ENCODE assay signal across 13 cellular contexts in the genomic region with DNA sequence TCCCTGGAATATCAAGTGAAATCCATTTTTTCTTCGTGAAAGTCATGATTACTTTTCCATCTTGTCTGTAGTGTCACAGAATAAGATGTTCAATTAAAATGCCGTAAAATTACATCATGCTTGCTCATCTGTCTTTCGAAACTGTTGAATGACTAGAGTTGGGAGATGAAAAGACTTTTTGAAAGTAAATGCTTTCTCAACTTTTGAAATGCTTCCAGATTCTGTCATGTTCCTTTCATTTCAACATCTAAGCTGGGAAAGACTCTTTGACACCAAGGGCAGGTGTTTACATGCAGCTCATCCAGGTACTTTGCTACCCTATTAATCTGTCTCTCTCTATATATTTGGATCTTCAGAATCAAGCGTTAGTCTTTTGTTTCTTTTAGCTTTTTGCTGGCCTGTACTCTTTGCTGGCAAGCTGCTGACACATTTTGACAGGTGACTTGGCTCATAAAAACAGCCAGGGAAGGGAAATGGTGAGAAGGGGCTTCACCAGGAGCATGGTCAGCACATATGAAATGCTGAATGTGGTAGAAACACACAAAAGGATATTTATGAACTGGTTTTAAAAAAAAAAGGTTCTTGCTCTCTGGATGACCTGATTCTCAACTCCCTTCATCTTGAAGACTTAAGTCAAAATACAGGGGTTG.
DNase-seq lines count a peak whose midpoint lies in the region; ATAC-seq lines count a peak whose summit lies in the region.
"Had no signal": no experiment of that assay in that cellular context is flagged by ENCODE, and none has a peak within 500 bp of the region (broad histone marks: within the 10 kb centered on the region; RNA-seq: fewer than 3 reads in every experiment).

No MANE protein-coding gene starts in this region.

- peaks cover 6% of the 10 kb centered on the region for H3K27me3 Mint-ChIP-seq in stimulated activated naive CD8-positive, alpha-beta T cell treated with anti-CD3 and anti-CD28 coated beads, Interleukin-15, amount 100 ng/mL, for 72 hours

- peak; percentile 69 for ATAC-seq in stimulated activated naive CD8-positive, alpha-beta T cell treated with anti-CD3 and anti-CD28 coated beads, Interleukin-15, amount 100 ng/mL, for 72 hours
- ATAC-seq in stimulated activated naive CD8-positive, alpha-beta T cell treated with anti-CD3 and anti-CD28 coated beads, Interleukin-15, Interleukin-2, amounts not matched to agents 100 U/mL and 50 U/mL, for 24 hours = no peak
- ATAC-seq: naive thymus-derived CD4-positive, alpha-beta T cell had no signal

- no peak for DNase-seq in stimulated activated naive CD8-positive, alpha-beta T cell treated with anti-CD3 and anti-CD28 coated beads, Interleukin-15, amount 100 ng/mL, for 72 hours
- DNase-seq in stimulated activated naive CD8-positive, alpha-beta T cell treated with anti-CD3 and anti-CD28 coated beads, Interleukin-15, Interleukin-2, amounts not matched to agents 100 U/mL and 50 U/mL, for 24 hours = no peak
- DNase-seq in RPMI7951 (ENCODE audit: low read depth) = peak; percentile 30
- DNase-seq in fibroblast of the conjunctiva (ENCODE audit: low read depth) = peak; percentile 17
- no peak for DNase-seq in central memory CD4-positive, alpha-beta T cell
- DNase-seq in OCI-M2 (lab: John Stamatoyannopoulos, UW; ENCODE audit: unreplicated experiment) = no peak
- no peak for DNase-seq in NCI-H748 (lab: John Stamatoyannopoulos, UW; ENCODE audit: unreplicated experiment)
- DNase-seq in stimulated activated CD4-positive, alpha-beta T cell treated with anti-CD3 and anti-CD28 coated beads, Interleukin-12 subunit alpha, Interleukin-12 subunit beta, amount 100 ng/mL, for 4 hours = no peak
- DNase-seq: CD4-positive, CD25-positive, alpha-beta regulatory T cell; kidney; naive thymus-derived CD4-positive, alpha-beta T cell; NCI-H1436 treated with DMSO at 0.1 percent for 48 hours had no signal

- H3K27ac Mint-ChIP-seq in stimulated activated naive CD8-positive, alpha-beta T cell treated with anti-CD3 and anti-CD28 coated beads, Interleukin-15, amount 100 ng/mL, for 72 hours = peak overlapping the region in 1 of 2 donors; percentile 4
- H3K27ac Mint-ChIP-seq: CD4-positive, CD25-positive, alpha-beta regulatory T cell had no signal

- H3K4me3 Mint-ChIP-seq in stimulated activated naive CD8-positive, alpha-beta T cell treated with anti-CD3 and anti-CD28 coated beads, Interleukin-15, amount 100 ng/mL, for 72 hours = peak overlapping the region; percentile 4 to 20
- H3K4me3 Mint-ChIP-seq: brain; naive thymus-derived CD4-positive, alpha-beta T cell had no signal

- peaks cover 14% of the 10 kb centered on the region for H3K4me1 Mint-ChIP-seq in stimulated activated naive CD8-positive, alpha-beta T cell treated with anti-CD3 and anti-CD28 coated beads, Interleukin-15, amount 100 ng/mL, for 72 hours
- H3K4me1 Mint-ChIP-seq: CD4-positive, CD25-positive, alpha-beta regulatory T cell had no signal

- H3K9me3 Mint-ChIP-seq in stimulated activated naive CD8-positive, alpha-beta T cell treated with anti-CD3 and anti-CD28 coated beads, Interleukin-15, amount 100 ng/mL, for 72 hours = peaks cover 0 to 18% of the 10 kb centered on the region in 2 donors

Comparison
In these comparisons a context has a peak if more than half of its experiments do, and no peak if none do; other contexts are left out.
1. DNase-seq: peak in RPMI7951 (single experiment) and fibroblast of the conjunctiva (single experiment); none in stimulated activated naive CD8-positive, alpha-beta T cell treated with anti-CD3 and anti-CD28 coated beads, Interleukin-15, amount 100 ng/mL, for 72 hours (0 of 2), stimulated activated naive CD8-positive, alpha-beta T cell treated with anti-CD3 and anti-CD28 coated beads, Interleukin-15, Interleukin-2, amounts not matched to agents 100 U/mL and 50 U/mL, for 24 hours (single experiment), central memory CD4-positive, alpha-beta T cell (single experiment), OCI-M2 (single experiment), NCI-H748 (single experiment) and stimulated activated CD4-positive, alpha-beta T cell treated with anti-CD3 and anti-CD28 coated beads, Interleukin-12 subunit alpha, Interleukin-12 subunit beta, amount 100 ng/mL, for 4 hours (single experiment).